8 cellular contexts compared by ENCODE assay signal in genomic region chr2:27071990-27072830, GRCh38. TPM values are rescaled to one million over a fixed set of nuclear protein-coding genes. Genes with fewer than 3 reads are reported as not detected.
DNase-seq lines count a peak whose midpoint lies in the region; ATAC-seq, FAIRE-seq and TF ChIP-seq lines count a peak whose summit lies in the region.

No MANE protein-coding gene starts in this region.

- no peaks in the 10 kb centered on the region for H3K27me3 Mint-ChIP-seq in CD14-positive monocyte (ENCODE audit: low read depth in 3 of 3)

- POLR2A ChIA-PET in GM12878 (lab: Charles Lee) = interaction anchor here (0.6 to 12.2 kb wide), 11 partner anchors 9 to 890 kb away, joined by 3 to 139 read pairs (median 3); partner anchors contain the start of genes AGBL5, EIF2B4 and TMEM214

- CTCF ChIA-PET in GM12878 (lab: Yijun Ruan, JAX) = interaction anchor here (1.0 to 4.0 kb wide), 6 partner anchors 10 to 24 kb away, joined by 3 to 36 read pairs (median 8); partner anchors contain the start of genes AGBL5 and KHK

- peaks cover 40% of the 10 kb centered on the region for H3K4me1 ChIP-seq in GM12878 (ENCODE audit: control insufficient read depth, insufficient read depth, low read length)

- RAD21 ChIA-PET in GM12878 (lab: Charles Lee; ENCODE audit: unreplicated experiment) = interaction anchor here (0.9 to 2.8 kb wide), 5 partner anchors 9 to 31 kb away, joined by 3 to 31 read pairs (median 10); partner anchors contain the start of genes AGBL5 and KHK

- no peaks in the 10 kb centered on the region for H4K20me1 ChIP-seq in GM12878 (ENCODE audit: control insufficient read depth, insufficient read depth)

- ATAC-seq in GM21367 (IDR thresholded peaks at IDR 0.05; ENCODE audit: unreplicated experiment) (peak; percentile 15), GM12878 (peak; percentile 10)

- H3K9ac ChIP-seq in GM12878 (ENCODE audit: control insufficient read depth, insufficient read depth, low read length) = peak overlapping the region; percentile 76

- SMC1A ChIA-PET in GM12878 (lab: Charles Lee; ENCODE audit: uncharacterized antibody, unreplicated experiment) = interaction anchor here (0.6 to 5.4 kb wide), 6 partner anchors 9 to 110 kb away, joined by 3 to 33 read pairs (median 4); partner anchors contain the start of genes AGBL5 and TMEM214

- TF ChIP-seq CTCF in CD14-positive monocyte (IDR thresholded peaks at IDR 0.05) (no peak), NB4 (IDR thresholded peaks at IDR 0.05; ENCODE audit: low read depth, low read length) (no peak), GM12878 (IDR thresholded peaks at IDR 0.05 in 2 of 3, conservative IDR thresholded peaks at IDR 0.05 in 1 of 3; ENCODE audit: control insufficient read depth in 2 of 3, extremely low read depth in 1 of 3, insufficient read depth in 1 of 3, low read depth in 3 of 3, low read length in 3 of 3) (no peak)

- peaks cover 60% of the 10 kb centered on the region for H3K4me1 Mint-ChIP-seq in CD14-positive monocyte

- peaks cover 25 to 27% of the 10 kb centered on the region in 2 donors for H3K36me3 Mint-ChIP-seq in CD14-positive monocyte

- H3K79me2 ChIP-seq in GM12878 (ENCODE audit: control insufficient read depth, insufficient read depth, low read length) = peaks cover 32% of the 10 kb centered on the region

- peaks cover 2 to 16% of the 10 kb centered on the region in 2 experiments; a peak in 2 of 4 replicates for H3K36me3 ChIP-seq in GM12878 (ENCODE audit: control insufficient read depth in 2 of 2, insufficient read depth in 2 of 2, low read length in 1 of 2)

- no peak for TF ChIP-seq RAD21 in GM12878 (IDR thresholded peaks at IDR 0.05; ENCODE audit: insufficient read depth, low read depth, low read length)

- no peaks in the 10 kb centered on the region for H3K27me3 ChIP-seq in GM12878 (replicated peaks in 1 of 2; ENCODE audit: control insufficient read depth in 2 of 2, insufficient read depth in 2 of 2, low read length in 1 of 2)

- peak overlapping the region; percentile 63 for H3K4me3 ChIP-seq in NB4 (ENCODE audit: low read depth, low read length)
- H3K4me3 ChIP-seq in GM12878 = peak overlapping the region; percentile 85

- in situ Hi-C loops in GM12878 (cut with MboI) = no loop called here

- H3K4me3 Mint-ChIP-seq in CD14-positive monocyte = peak overlapping the region; percentile 78 to 87

- no peak for FAIRE-seq in GM12878 (lab: Jason Lieb, UNC)
- no peak for FAIRE-seq in H54 (lab: Jason Lieb, UNC)

- TF ChIP-seq EP300 in GM12878 (IDR thresholded peaks at IDR 0.05; ENCODE audit: borderline replicate concordance in 1 of 2, control insufficient read depth in 1 of 2, low read depth in 2 of 2, low read length in 2 of 2) = no peak

- H3K27ac Mint-ChIP-seq in CD14-positive monocyte = peak overlapping the region in 4 of 7 donors; percentile 66 to 77 (median 74)

- TSS peak; percentile 80 for BruUV-seq in GM12878 (replicated peaks; lab: Mats Ljungman, UMichigan)

- H2AFZ ChIP-seq in GM12878 (ENCODE audit: control insufficient read depth, low read depth, low read length) = peak overlapping the region; percentile 34

- TF ChIP-seq POLR2A in NB4 (IDR thresholded peaks at IDR 0.05; ENCODE audit: extremely low read depth, insufficient read length) = no peak
- TF ChIP-seq POLR2A in GM12878 (IDR thresholded peaks at IDR 0.05; ENCODE audit: low read depth, low read length) = no peak
- TF ChIP-seq POLR2A in H54 (IDR thresholded peaks at IDR 0.05; ENCODE audit: low read depth, low read length) = no peak

- intact Hi-C loops in CD14-positive monocyte (cut with micrococcal nuclease) = loop anchor here (5.0 kb wide), 1 partner anchor 40 kb away; the partner anchor contains the start of gene TMEM214 (in 2 of the 2)
- intact Hi-C loops in GM12878 (cut with micrococcal nuclease; ENCODE audit: unreplicated experiment) = loop anchor here (1.0 kb wide), 1 partner anchor 22 kb away; no protein-coding TSS in a partner anchor

- H3K9me3 Mint-ChIP-seq in CD14-positive monocyte = peaks cover 0 to 2% (median 0%) of the 10 kb centered on the region in 7 donors

- DNase-seq in CD14-positive monocyte (ENCODE audit: low spot score) (no peak), NB4 (ENCODE audit: low read depth) (peak; percentile 54), GM12878 (ENCODE audit: low read depth, low spot score) (no peak), islet precursor cell (peak; percentile 85), NCI-H1048 (lab: John Stamatoyannopoulos, UW) (no peak), H54 (ENCODE audit: insufficient read length, low spot score) (no peak)
- DNase-seq in stimulated activated CD4-positive, alpha-beta T cell treated with anti-CD3 and anti-CD28 coated beads, Interleukin-15, amount 100 ng/mL, for 24 hours = peak; percentile 64

- 10% methylated on average over 34 of the region's 34 CpGs for WGBS in GM12878 (ENCODE audit: insufficient coverage, insufficient replicate concordance, low lambda C conversion rate, missing lambda C conversion rate)

- H3K4me2 ChIP-seq in GM12878 (ENCODE audit: control insufficient read depth, insufficient read depth) = peak overlapping the region; percentile 95

- H3K9me3 ChIP-seq in GM12878 (replicated peaks; ENCODE audit: control insufficient read depth, insufficient read depth, low read length) = no peaks in the 10 kb centered on the region

- peak overlapping the region; percentile 94 for H3K27ac ChIP-seq in GM12878 (ENCODE audit: control insufficient read depth, insufficient read depth)

RNA-seq across cellular contexts. Expression of gene OST4, which starts 0.8 kb away (rescaled TPM):
- polyA plus RNA-seq in CD14-positive monocyte = 100 to 1,000 TPM; 615 to 635 TPM
- total RNA-seq in GM12878 (2013; cell fraction: nucleolus; rRNA removed) = 58.6 and 59.4 TPM in 2 replicates
- total RNA-seq in GM12878 (2014; rRNA removed) = 340 and 392 TPM in 2 replicates
- 403 TPM in 2 replicates for total RNA-seq in GM12878 (2014; rRNA removed; fragmentation: Illumina TruSeq; extraction: Trizol)
- total RNA-seq in GM12878 (2021) = 270 and 278 TPM in 2 replicates
- polyA plus RNA-seq in GM12878 (2011; ENCODE audit: low read depth) = 326 TPM
- polyA plus RNA-seq in GM12878 (2011; rRNA removed) = 316 and 381 TPM in 2 replicates
- polyA plus RNA-seq in GM12878 (2011; cell fraction: cytosol; rRNA removed) = 604 and 833 TPM in 2 replicates
- 244 and 362 TPM in 2 replicates for polyA plus RNA-seq in GM12878 (2011; cell fraction: nucleus; rRNA removed)
- polyA plus RNA-seq in GM12878 (2012) = 531 and 635 TPM in 2 replicates
- 406 and 566 TPM in 2 replicates for polyA plus RNA-seq in GM12878 (2014; fragmentation: Illumina TruSeq; extraction: Trizol)
- polyA plus RNA-seq in GM12878 (2014; fragmentation: Nextera tagmentation; extraction: Ambion mirVana) = 1,000 to 10,000 TPM; 1,505 to 1,543 TPM
- polyA plus RNA-seq in GM12878 (2014; rRNA removed) = 418 and 479 TPM in 2 replicates
- polyA plus RNA-seq in GM12878 (2016; fragmentation: Nextera tagmentation; extraction: Ambion mirVana) = 100 to 1,000 TPM; 786 to 858 TPM
- polyA minus RNA-seq in GM12878 (2011; rRNA and poly(A)+ RNA removed) = 311 and 352 TPM in 2 replicates
- 287 and 325 TPM in 2 replicates for polyA minus RNA-seq in GM12878 (2011; cell fraction: cytosol; rRNA and poly(A)+ RNA removed)
- 66.0 and 76.3 TPM in 2 replicates for polyA minus RNA-seq in GM12878 (2011; cell fraction: nucleus; rRNA and poly(A)+ RNA removed)

RNA-seq across cellular contexts. Expression of gene EMILIN1, which starts 6.2 kb away (rescaled TPM):
- 1 to 10 TPM in 1 of 2 donors, under 1 TPM in 1; 0.44 to 1.0 TPM for polyA plus RNA-seq in CD14-positive monocyte
- total RNA-seq in GM12878 (2013; cell fraction: nucleolus; rRNA removed) = 0.81 and 0.83 TPM in 2 replicates
- total RNA-seq in GM12878 (2014; rRNA removed) = 1.7 and 2.3 TPM in 2 replicates
- total RNA-seq in GM12878 (2014; rRNA removed; fragmentation: Illumina TruSeq; extraction: Trizol) = 0.18 TPM in 2 replicates
- total RNA-seq in GM12878 (2021) = 1.6 and 1.7 TPM in 2 replicates
- polyA plus RNA-seq in GM12878 (2011; ENCODE audit: low read depth) = 0.24 TPM
- polyA plus RNA-seq in GM12878 (2011; rRNA removed) = 0.26 and 0.38 TPM in 2 replicates
- 0.58 and 1.7 TPM in 2 replicates for polyA plus RNA-seq in GM12878 (2011; cell fraction: cytosol; rRNA removed)
- polyA plus RNA-seq in GM12878 (2011; cell fraction: nucleus; rRNA removed) = 2.9 and 4.4 TPM in 2 replicates
- polyA plus RNA-seq in GM12878 (2012) = 0.41 and 0.98 TPM in 2 replicates
- 0.01 TPM in 1 of 2 replicates, not detected in the other for polyA plus RNA-seq in GM12878 (2014; fragmentation: Illumina TruSeq; extraction: Trizol)
- not detected for polyA plus RNA-seq in GM12878 (2014; fragmentation: Nextera tagmentation; extraction: Ambion mirVana)
- 1.2 TPM in 2 replicates for polyA plus RNA-seq in GM12878 (2014; rRNA removed)
- polyA plus RNA-seq in GM12878 (2016; fragmentation: Nextera tagmentation; extraction: Ambion mirVana) = 1 to 10 TPM; 1.1 to 1.8 TPM
- polyA minus RNA-seq in GM12878 (2011; rRNA and poly(A)+ RNA removed) = 0.22 and 0.98 TPM in 2 replicates
- polyA minus RNA-seq in GM12878 (2011; cell fraction: cytosol; rRNA and poly(A)+ RNA removed) = 0.62 and 0.67 TPM in 2 replicates
- polyA minus RNA-seq in GM12878 (2011; cell fraction: nucleus; rRNA and poly(A)+ RNA removed) = 1.9 and 2.1 TPM in 2 replicates

RNA-seq across cellular contexts. Expression of gene KHK, which starts 14.4 kb away (rescaled TPM):
- polyA plus RNA-seq in CD14-positive monocyte (1 to 10 TPM; 6.6 to 7.3 TPM), GM12878 (2011; rRNA removed) (2.2 and 2.6 TPM in 2 replicates), GM12878 (2014; fragmentation: Illumina TruSeq; extraction: Trizol) (1.5 and 3.6 TPM in 2 replicates), GM12878 (2014; fragmentation: Nextera tagmentation; extraction: Ambion mirVana) (1 to 10 TPM in 1 of 2 experiments, under 1 TPM in 1; 0.31 to 1.6 TPM), GM12878 (2014; rRNA removed) (4.2 and 4.7 TPM in 2 replicates), GM12878 (2016; fragmentation: Nextera tagmentation; extraction: Ambion mirVana) (10 to 100 TPM; 11.2 to 11.8 TPM)
- 1.3 and 2.1 TPM in 2 replicates for total RNA-seq in GM12878 (2013; cell fraction: nucleolus; rRNA removed)
- total RNA-seq in GM12878 (2014; rRNA removed) (4.8 and 5.4 TPM in 2 replicates), GM12878 (2014; rRNA removed; fragmentation: Illumina TruSeq; extraction: Trizol) (2.6 and 2.7 TPM in 2 replicates), GM12878 (2021) (7.7 and 7.8 TPM in 2 replicates)
- 0.91 TPM for polyA plus RNA-seq in GM12878 (2011; ENCODE audit: low read depth)
- polyA plus RNA-seq in GM12878 (2011; cell fraction: cytosol; rRNA removed) = 4.4 and 5.2 TPM in 2 replicates
- 8.7 and 9.6 TPM in 2 replicates for polyA plus RNA-seq in GM12878 (2011; cell fraction: nucleus; rRNA removed)
- polyA plus RNA-seq in GM12878 (2012) = 1.7 and 2.5 TPM in 2 replicates
- 2.7 and 5.6 TPM in 2 replicates for polyA minus RNA-seq in GM12878 (2011; rRNA and poly(A)+ RNA removed)
- polyA minus RNA-seq in GM12878 (2011; cell fraction: cytosol; rRNA and poly(A)+ RNA removed) = 0.94 and 1.8 TPM in 2 replicates
- 2.9 and 5.7 TPM in 2 replicates for polyA minus RNA-seq in GM12878 (2011; cell fraction: nucleus; rRNA and poly(A)+ RNA removed)

RNA-seq across cellular contexts. Expression of gene AGBL5, which starts 20.7 kb away (rescaled TPM):
- 1 to 10 TPM; 4.4 to 4.8 TPM for polyA plus RNA-seq in CD14-positive monocyte
- total RNA-seq in GM12878 (2013; cell fraction: nucleolus; rRNA removed) = 17.2 and 18.0 TPM in 2 replicates
- 15.2 and 15.4 TPM in 2 replicates for total RNA-seq in GM12878 (2014; rRNA removed)
- 14.0 and 14.1 TPM in 2 replicates for total RNA-seq in GM12878 (2014; rRNA removed; fragmentation: Illumina TruSeq; extraction: Trizol)
- 19.5 and 23.7 TPM in 2 replicates for total RNA-seq in GM12878 (2021)
- polyA plus RNA-seq in GM12878 (2011; ENCODE audit: low read depth) = 9.1 TPM
- polyA plus RNA-seq in GM12878 (2011; rRNA removed) = 24.9 and 28.5 TPM in 2 replicates
- polyA plus RNA-seq in GM12878 (2011; cell fraction: cytosol; rRNA removed) = 35.3 and 36.2 TPM in 2 replicates
- polyA plus RNA-seq in GM12878 (2011; cell fraction: nucleus; rRNA removed) = 31.1 and 32.2 TPM in 2 replicates
- 14.8 and 15.1 TPM in 2 replicates for polyA plus RNA-seq in GM12878 (2012)
- polyA plus RNA-seq in GM12878 (2014; fragmentation: Illumina TruSeq; extraction: Trizol) = 20.7 and 23.9 TPM in 2 replicates
- 1 to 10 TPM; 1.9 to 3.2 TPM for polyA plus RNA-seq in GM12878 (2014; fragmentation: Nextera tagmentation; extraction: Ambion mirVana)
- 13.9 and 18.5 TPM in 2 replicates for polyA plus RNA-seq in GM12878 (2014; rRNA removed)
- 10 to 100 TPM; 26.0 TPM for polyA plus RNA-seq in GM12878 (2016; fragmentation: Nextera tagmentation; extraction: Ambion mirVana)
- polyA minus RNA-seq in GM12878 (2011; rRNA and poly(A)+ RNA removed) = 24.9 and 43.0 TPM in 2 replicates
- polyA minus RNA-seq in GM12878 (2011; cell fraction: cytosol; rRNA and poly(A)+ RNA removed) = 11.8 and 14.3 TPM in 2 replicates
- 15.0 and 17.7 TPM in 2 replicates for polyA minus RNA-seq in GM12878 (2011; cell fraction: nucleus; rRNA and poly(A)+ RNA removed)

RNA-seq across cellular contexts. Expression of gene TMEM214, which starts 39.4 kb away (rescaled TPM):
- polyA plus RNA-seq in CD14-positive monocyte (10 to 100 TPM; 18.3 to 26.9 TPM), GM12878 (2011; rRNA removed) (21.8 and 43.2 TPM in 2 replicates), GM12878 (2014; fragmentation: Illumina TruSeq; extraction: Trizol) (60.1 and 64.3 TPM in 2 replicates), GM12878 (2014; fragmentation: Nextera tagmentation; extraction: Ambion mirVana) (10 to 100 TPM; 10.4 to 17.6 TPM), GM12878 (2014; rRNA removed) (46.8 and 56.2 TPM in 2 replicates), GM12878 (2016; fragmentation: Nextera tagmentation; extraction: Ambion mirVana) (10 to 100 TPM; 52.5 to 56.0 TPM)
- 151 and 159 TPM in 2 replicates for total RNA-seq in GM12878 (2013; cell fraction: nucleolus; rRNA removed)
- total RNA-seq in GM12878 (2014; rRNA removed) (21.9 and 25.8 TPM in 2 replicates), GM12878 (2014; rRNA removed; fragmentation: Illumina TruSeq; extraction: Trizol) (26.3 and 28.9 TPM in 2 replicates), GM12878 (2021) (75.4 and 79.2 TPM in 2 replicates)
- polyA plus RNA-seq in GM12878 (2011; ENCODE audit: low read depth) = 51.4 TPM
- polyA plus RNA-seq in GM12878 (2011; cell fraction: cytosol; rRNA removed) = 78.8 and 90.1 TPM in 2 replicates
- 213 and 313 TPM in 2 replicates for polyA plus RNA-seq in GM12878 (2011; cell fraction: nucleus; rRNA removed)
- polyA plus RNA-seq in GM12878 (2012) = 66.8 and 72.8 TPM in 2 replicates
- 83.3 and 151 TPM in 2 replicates for polyA minus RNA-seq in GM12878 (2011; rRNA and poly(A)+ RNA removed)
- 40.1 and 40.5 TPM in 2 replicates for polyA minus RNA-seq in GM12878 (2011; cell fraction: cytosol; rRNA and poly(A)+ RNA removed)
- polyA minus RNA-seq in GM12878 (2011; cell fraction: nucleus; rRNA and poly(A)+ RNA removed) = 99.1 and 142 TPM in 2 replicates

Comparison
In these comparisons a context has a peak if more than half of its experiments do, and no peak if none do; other contexts are left out.
1. DNase-seq: peak in NB4 (single experiment), islet precursor cell (single experiment) and stimulated activated CD4-positive, alpha-beta T cell treated with anti-CD3 and anti-CD28 coated beads, Interleukin-15, amount 100 ng/mL, for 24 hours (single experiment); none in CD14-positive monocyte (single experiment), GM12878 (single experiment), NCI-H1048 (single experiment) and H54 (single experiment).